ENCODE assay signal across 1 cellular context in the genomic region with DNA sequence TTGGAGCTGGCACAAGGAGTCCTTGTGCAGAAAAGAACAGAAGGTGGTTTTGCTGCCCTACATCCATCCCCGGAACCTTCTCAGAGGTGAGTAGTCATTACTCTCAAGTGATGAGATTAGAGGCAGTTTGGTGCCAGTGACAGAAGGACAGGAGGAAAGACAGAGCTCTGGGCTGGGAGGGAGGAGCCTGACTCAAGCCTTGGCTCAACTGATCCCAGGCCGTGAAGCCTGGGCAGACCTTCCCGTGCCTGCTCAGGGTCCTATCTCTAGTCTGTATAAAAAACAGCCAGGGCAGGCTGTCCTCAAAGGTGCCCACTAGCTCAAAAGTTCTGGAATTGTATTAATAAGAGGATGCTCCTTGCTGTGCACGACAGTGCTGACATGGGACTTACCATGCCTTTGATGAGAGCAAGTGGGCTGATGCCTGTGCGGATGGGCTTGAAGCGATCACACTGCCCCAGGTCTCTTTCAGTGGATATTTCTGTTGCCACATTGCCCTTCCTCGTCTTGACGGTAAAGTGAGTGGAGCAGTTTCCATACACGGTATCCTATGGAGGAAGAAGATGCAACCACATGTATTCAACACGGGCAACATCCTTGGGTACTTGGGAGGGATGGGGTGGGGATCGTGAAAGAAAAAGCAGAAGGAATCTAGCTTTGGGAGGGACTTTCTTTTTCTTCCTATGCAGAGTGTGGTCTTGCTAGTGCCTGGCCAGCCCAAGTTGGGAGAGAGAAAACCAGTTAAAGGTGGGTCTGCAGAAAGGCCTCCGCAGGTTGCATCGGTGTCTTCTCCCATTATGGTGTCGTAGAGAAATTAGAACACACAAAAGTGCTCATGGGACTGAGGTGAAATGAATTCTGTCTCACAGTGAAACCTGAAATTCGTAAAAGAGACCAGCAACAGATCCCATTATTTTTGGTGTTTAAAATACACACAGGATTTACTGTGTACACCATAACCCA.
TF ChIP-seq lines count a peak whose summit lies in the region.

No MANE protein-coding gene starts in this region.

TF ChIP-seq in SK-N-SH, 30 proteins besides CTCF, POLR2A, EP300 and RAD21 (continued from another document):
- TF ChIP-seq CHD2 (IDR thresholded peaks at IDR 0.05; ENCODE audit: low read length, partially characterized antibody) (no peak), ELF1 (IDR thresholded peaks at IDR 0.05) (no peak)
TF ChIP-seq in SK-N-SH: peak in this region for 0.
